Comparison of ENCODE assay signal across 1 cellular context in genomic region chr7:130668258-130669050, GRCh38.
TF ChIP-seq lines count a peak whose summit lies in the region.

Gene COPG2, minus strand, starts transcription at chr7:130668748. Its CDS starts 80 bp downstream, at chr7:130668668.

TF ChIP-seq in HepG2, 621 proteins besides CTCF, POLR2A, EP300 and RAD21 (continued from another document and continues in another):
- TF ChIP-seq MTA3 (CRISPR knock-in tag; IDR thresholded peaks at IDR 0.05) (no peak), ZNF605 (CRISPR knock-in tag; IDR thresholded peaks at IDR 0.05) (no peak), KLF9 (CRISPR knock-in tag; IDR thresholded peaks at IDR 0.05; ENCODE audit: low read depth) (peak; percentile 93; the same call in 1 of the 2 replicates), NRL (CRISPR knock-in tag; IDR thresholded peaks at IDR 0.05; ENCODE audit: borderline replicate concordance) (0 out of 2 replicates have a peak, but pooled peaks have one; percentile 42), EED (CRISPR knock-in tag; IDR thresholded peaks at IDR 0.05) (no peak), CSRNP1 (CRISPR knock-in tag; IDR thresholded peaks at IDR 0.05) (no peak), KLF15 (CRISPR knock-in tag; IDR thresholded peaks at IDR 0.05; ENCODE audit: borderline replicate concordance) (no peak), ZNF382 (CRISPR knock-in tag; IDR thresholded peaks at IDR 0.05; ENCODE audit: borderline replicate concordance) (no peak), HMGXB3 (CRISPR knock-in tag; IDR thresholded peaks at IDR 0.05; ENCODE audit: borderline replicate concordance) (no peak), RBM22 (optimal IDR thresholded peaks at IDR 0.05; ENCODE audit: low read length) (no peak), FLYWCH1 (CRISPR knock-in tag; IDR thresholded peaks at IDR 0.05) (no peak), ZNF362 (CRISPR knock-in tag; IDR thresholded peaks at IDR 0.05; ENCODE audit: borderline replicate concordance) (no peak), E2F5 (CRISPR knock-in tag; conservative IDR thresholded peaks at IDR 0.05) (no peak), POGZ (CRISPR knock-in tag; IDR thresholded peaks at IDR 0.05) (no peak; the same call in 1 of the 2 replicates), TMF1 (CRISPR knock-in tag; IDR thresholded peaks at IDR 0.05; ENCODE audit: low read depth) (no peak), GTF3A (CRISPR knock-in tag; conservative IDR thresholded peaks at IDR 0.05) (no peak), NFYC (CRISPR knock-in tag; IDR thresholded peaks at IDR 0.05) (peak; percentile 83), ZNF672 (CRISPR knock-in tag; IDR thresholded peaks at IDR 0.05) (no peak), NR3C1 (CRISPR knock-in tag; IDR thresholded peaks at IDR 0.05) (no peak), DPF2 (CRISPR knock-in tag; IDR thresholded peaks at IDR 0.05; ENCODE audit: borderline replicate concordance, low read depth) (no peak), NR2F6 (IDR thresholded peaks at IDR 0.05) (no peak), NR2F6 (CRISPR knock-in tag; IDR thresholded peaks at IDR 0.05) (no peak), ZNF432 (CRISPR knock-in tag; IDR thresholded peaks at IDR 0.05; ENCODE audit: borderline replicate concordance) (no peak), TARDBP (CRISPR knock-in tag; IDR thresholded peaks at IDR 0.05) (no peak), ZNF577 (CRISPR knock-in tag; IDR thresholded peaks at IDR 0.05; ENCODE audit: borderline replicate concordance, low read depth) (no peak), KIAA2018 (CRISPR knock-in tag; IDR thresholded peaks at IDR 0.05; ENCODE audit: borderline replicate concordance) (no peak), TBP (CRISPR knock-in tag; IDR thresholded peaks at IDR 0.05) (no peak), MYPOP (CRISPR knock-in tag; IDR thresholded peaks at IDR 0.05) (0 out of 2 replicates have a peak, but pooled peaks have one; percentile 3), ZBTB46 (CRISPR knock-in tag; IDR thresholded peaks at IDR 0.05; ENCODE audit: borderline replicate concordance) (no peak), FOXP1 (IDR thresholded peaks at IDR 0.05) (no peak), FOXP1 (CRISPR knock-in tag; IDR thresholded peaks at IDR 0.05) (no peak), MTF1 (CRISPR knock-in tag; IDR thresholded peaks at IDR 0.05) (no peak), ZNF3 (CRISPR knock-in tag; IDR thresholded peaks at IDR 0.05) (no peak), JDP2 (CRISPR knock-in tag; IDR thresholded peaks at IDR 0.05; ENCODE audit: borderline replicate concordance) (no peak), MEIS1 (CRISPR knock-in tag; IDR thresholded peaks at IDR 0.05; ENCODE audit: borderline replicate concordance) (no peak), ZNF772 (CRISPR knock-in tag; IDR thresholded peaks at IDR 0.05) (no peak), ZNF564 (CRISPR knock-in tag; IDR thresholded peaks at IDR 0.05) (no peak), ZNF749 (CRISPR knock-in tag; IDR thresholded peaks at IDR 0.05; ENCODE audit: borderline replicate concordance) (no peak)
- TF ChIP-seq, protein P1, sequence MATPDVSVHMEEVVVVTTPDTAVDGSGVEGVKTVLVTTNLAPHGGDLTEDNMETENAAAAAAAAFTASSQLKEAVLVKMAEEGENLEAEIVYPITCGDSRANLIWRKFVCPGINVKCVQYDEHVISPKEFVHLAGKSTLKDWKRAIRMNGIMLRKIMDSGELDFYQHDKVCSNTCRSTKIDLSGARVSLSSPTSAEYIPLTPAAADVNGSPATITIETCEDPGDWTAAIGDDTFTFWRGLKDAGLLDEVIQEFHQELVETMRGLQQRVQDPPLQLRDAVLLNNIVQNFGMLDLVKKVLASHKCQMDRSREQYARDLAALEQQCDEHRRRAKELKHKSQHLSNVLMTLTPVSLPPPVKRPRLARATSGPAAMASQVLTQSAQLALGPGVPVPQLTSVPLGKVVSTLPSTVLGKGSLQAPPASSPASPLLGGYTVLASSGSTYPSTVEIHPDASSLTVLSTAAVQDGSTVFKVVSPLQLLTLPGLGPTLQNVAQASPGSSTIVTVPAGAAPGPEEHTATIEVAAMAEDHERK (CRISPR knock-in tag; IDR thresholded peaks at IDR 0.05; ENCODE audit: low read depth), result no peak
- TF ChIP-seq, protein P2, sequence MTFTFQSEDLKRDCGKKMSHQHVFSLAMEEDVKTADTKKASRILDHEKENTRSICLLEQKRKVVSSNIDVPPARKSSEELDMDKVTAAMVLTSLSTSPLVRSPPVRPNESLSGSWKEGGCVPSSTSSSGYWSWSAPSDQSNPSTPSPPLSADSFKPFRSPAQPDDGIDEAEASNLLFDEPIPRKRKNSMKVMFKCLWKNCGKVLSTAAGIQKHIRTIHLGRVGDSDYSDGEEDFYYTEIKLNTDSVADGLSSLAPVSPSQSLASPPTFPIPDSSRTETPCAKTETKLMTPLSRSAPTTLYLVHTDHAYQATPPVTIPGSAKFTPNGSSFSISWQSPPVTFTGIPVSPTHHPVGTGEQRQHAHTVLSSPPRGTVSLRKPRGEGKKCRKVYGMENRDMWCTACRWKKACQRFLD (CRISPR knock-in tag; IDR thresholded peaks at IDR 0.05; ENCODE audit: borderline replicate concordance), result 0 out of 2 replicates have a peak, but pooled peaks have one; percentile 21
